ENCODE assay signal across 8 cellular contexts in the genomic region with DNA sequence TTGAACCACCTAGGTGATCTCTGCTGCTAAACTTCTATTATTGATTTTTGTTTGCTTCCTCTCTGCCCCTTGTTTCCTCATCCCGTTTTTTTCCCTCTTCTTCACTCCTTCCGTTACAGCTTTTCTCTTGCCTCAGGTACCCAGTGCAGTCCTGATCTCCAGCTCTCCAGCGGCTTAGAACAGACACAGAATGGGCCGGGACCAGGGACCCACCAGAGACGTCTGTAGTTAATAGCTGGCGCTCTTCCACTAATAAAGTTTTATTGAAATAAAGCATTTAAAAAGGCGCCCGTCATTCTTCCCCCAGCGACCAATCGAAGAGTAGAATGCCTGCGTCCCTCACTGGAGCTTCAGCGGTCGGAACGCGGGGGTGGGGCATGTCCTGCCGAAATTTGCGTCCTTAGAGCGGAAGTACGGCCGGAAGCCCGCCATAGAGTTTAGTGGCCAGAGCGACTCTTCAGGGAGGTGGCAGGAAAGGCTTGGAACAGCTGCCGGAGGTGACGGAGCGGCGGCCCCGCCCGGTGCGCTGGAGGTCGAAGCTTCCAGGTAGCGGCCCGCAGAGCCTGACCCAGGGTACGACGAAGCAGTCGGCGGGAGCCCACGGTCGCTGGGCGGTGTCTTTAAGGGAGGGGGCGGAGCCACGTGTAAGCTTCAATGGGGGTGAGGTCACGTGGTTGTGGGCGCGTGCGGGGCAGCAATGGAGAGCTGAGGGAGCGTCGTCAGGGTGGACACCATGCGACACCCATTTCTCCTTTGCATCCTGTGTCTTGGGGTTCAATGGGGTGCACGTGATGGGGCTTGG. TPM values are rescaled to one million over a fixed set of nuclear protein-coding genes. Genes with fewer than 3 reads are reported as not detected.
DNase-seq lines count a peak whose midpoint lies in the region; ATAC-seq and TF ChIP-seq lines count a peak whose summit lies in the region.

A gene with protein sequence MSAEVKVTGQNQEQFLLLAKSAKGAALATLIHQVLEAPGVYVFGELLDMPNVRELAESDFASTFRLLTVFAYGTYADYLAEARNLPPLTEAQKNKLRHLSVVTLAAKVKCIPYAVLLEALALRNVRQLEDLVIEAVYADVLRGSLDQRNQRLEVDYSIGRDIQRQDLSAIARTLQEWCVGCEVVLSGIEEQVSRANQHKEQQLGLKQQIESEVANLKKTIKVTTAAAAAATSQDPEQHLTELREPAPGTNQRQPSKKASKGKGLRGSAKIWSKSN (plus strand): TSS at position 440 of the 802 bp plus-strand sequence. CDS start 611 bp downstream, outside the sequence.

- peak within 1 kb of the TSS; percentile 80 for H3K27ac ChIP-seq in temporal lobe (ENCODE audit: low read depth, low read length)

- POLR2A ChIA-PET in GM10248 (lab: Yijun Ruan, JAX): interaction anchor here (0.6 to 2.3 kb wide), 11 partner anchors 23 to 253 kb away, joined by 3 to 17 read pairs (median 5); a partner anchor contains a TSS

- peak; percentile 95 for ATAC-seq in HG02623 (IDR thresholded peaks at IDR 0.05; ENCODE audit: unreplicated experiment)

- CTCF ChIA-PET in GM10248 (lab: Yijun Ruan, JAX): interaction anchor here (0.8 to 4.8 kb wide), 18 partner anchors 10 to 170 kb away, joined by 3 to 31 read pairs (median 4); a partner anchor contains a TSS

- peaks cover 24% of the 10 kb centered on the region for H3K4me1 Mint-ChIP-seq in activated naive CD8-positive, alpha-beta T cell (ENCODE audit: low read depth)

- no peaks in the 10 kb centered on the region for H3K27me3 Mint-ChIP-seq in activated naive CD8-positive, alpha-beta T cell

- DNase-seq in GM10248 (ENCODE audit: extremely low spot score) (peak; percentile 97), NCI-H1105 (lab: John Stamatoyannopoulos, UW) (peak; percentile 99), SKM-1 treated with dmso at 0.1 percent for 144 hours (lab: John Stamatoyannopoulos, UW; ENCODE audit: unreplicated experiment) (peak; percentile 83), glomerular endothelial cell (ENCODE audit: extremely low read depth, low read depth, low spot score) (peak; percentile 89), occipital lobe (lab: John Stamatoyannopoulos, UW) (peak; percentile 98)

- H3K4me3 Mint-ChIP-seq in activated naive CD8-positive, alpha-beta T cell: peak within 1 kb of the TSS; percentile 94

- H3K27ac Mint-ChIP-seq in activated naive CD8-positive, alpha-beta T cell: peak within 1 kb of the TSS; percentile 95

- no peaks in the 10 kb centered on the region for H3K9me3 Mint-ChIP-seq in activated naive CD8-positive, alpha-beta T cell (ENCODE audit: low read depth)

- peaks cover 5% of the 10 kb centered on the region for H3K36me3 Mint-ChIP-seq in activated naive CD8-positive, alpha-beta T cell

- peak; percentile 27 for TF ChIP-seq CTCF in GM10248 (IDR thresholded peaks at IDR 0.05; ENCODE audit: control extremely low read depth, extremely low read depth, low read depth, missing control alignments)

RNA-seq across cellular contexts. Expression of the gene that starts here (rescaled TPM):
- total RNA-seq in glomerular endothelial cell (58.8 and 72.9 TPM in 2 replicates), occipital lobe (37.1 TPM), temporal lobe (19.4 TPM)

Comparison
In these comparisons a context has a peak if more than half of its experiments do, and no peak if none do; other contexts are left out.
1. Peak in every context shown above with its lines: DNase-seq, ATAC-seq and H3K27ac ChIP-seq.